34 cellular contexts compared by ENCODE assay signal in the genomic region with DNA sequence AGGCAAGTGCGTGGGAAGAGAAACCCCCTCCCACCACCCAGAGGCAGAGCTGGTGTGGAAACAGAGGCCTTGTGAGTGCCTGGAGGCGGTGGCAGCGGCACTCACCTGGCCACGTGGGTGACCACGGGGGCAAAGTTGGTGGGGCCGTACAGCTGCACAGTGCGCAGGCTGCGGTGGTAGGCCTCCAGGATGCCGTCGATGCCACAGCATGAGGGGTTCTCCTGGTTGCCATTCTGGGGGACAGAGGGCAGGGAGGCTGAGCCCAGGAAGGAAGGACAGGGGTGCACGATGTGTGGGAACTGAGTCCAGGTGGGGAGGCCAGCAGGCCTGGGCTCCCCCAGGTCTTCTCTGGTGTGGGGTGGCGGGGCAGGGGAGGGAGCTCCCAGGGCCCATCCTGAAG. TPM values are rescaled to one million over a fixed set of nuclear protein-coding genes. Genes with fewer than 3 reads are reported as not detected.
"Had no signal": no experiment of that assay in that cellular context is flagged by ENCODE, and none has a peak within 500 bp of the region (broad histone marks: within the 10 kb centered on the region; RNA-seq: fewer than 3 reads in every experiment).

No MANE protein-coding gene starts in this region.

- H3K27me3 ChIP-seq: adrenal gland, body of pancreas, breast epithelium had no signal

- H3K36me3 ChIP-seq: adrenal gland, breast epithelium had no signal

- DNase-seq: activated CD4-positive, alpha-beta T cell treated with anti-CD3 and anti-CD28 coated beads for 36 hours; activated CD4-positive, alpha-beta T cell treated with anti-CD3 and anti-CD28 coated beads, Interleukin-2, amount 10 ng/mL, durations not matched to agents 7 days and 5 days; activated CD4-positive, alpha-beta T cell treated with anti-CD3 and anti-CD28 coated beads, Interleukin-2, amount 50 U/mL, for 48 hours; activated CD8-positive, alpha-beta memory T cell treated with anti-CD3 and anti-CD28 coated beads, Interleukin-2, amount 50 U/mL, for 4 hours; activated gamma-delta T cell treated with Interleukin-2 at 50 U/mL for 16 hours; activated naive CD4-positive, alpha-beta T cell treated with anti-CD3 and anti-CD28 coated beads for 36 hours; activated T-cell treated with anti-CD3 and anti-CD28 coated beads for 4 hours; activated T-cell treated with anti-CD3 and anti-CD28 coated beads, Interleukin-2, amount 50 U/mL, for 4 hours; adrenal gland; body of pancreas; MM.1S; MV-4-11; NCI-H1092; NCI-H1436 treated with DMSO at 0.1 percent for 48 hours; NCI-H1694 treated with DMSO at 0.1 percent for 48 hours; NCI-H2029; NCI-H345; NCI-H524 treated with DMSO at 0.1 percent for 48 hours; SIG-M5; SW 1271; T-helper 1 cell had no signal

- H3K27ac Mint-ChIP-seq: activated CD4-positive, alpha-beta T cell treated with anti-CD3 and anti-CD28 coated beads for 36 hours; activated CD4-positive, alpha-beta T cell treated with anti-CD3 and anti-CD28 coated beads, Interleukin-2, amount 10 ng/mL, durations not matched to agents 7 days and 5 days; activated naive CD4-positive, alpha-beta T cell treated with anti-CD3 and anti-CD28 coated beads for 36 hours; activated T-helper 1 cell treated with anti-CD3 and anti-CD28 coated beads, Interleukin-12 subunit alpha, Interleukin-12 subunit beta, Interleukin-2, Interleukin-4 antibody, amounts not matched to agents 30 ng/mL and 10 ng/mL and 1 ng/mL, durations not matched to agents 14 hours and 24 hours and 36 hours had no signal

- H3K4me3 Mint-ChIP-seq: activated CD4-positive, alpha-beta T cell treated with anti-CD3 and anti-CD28 coated beads for 36 hours; activated CD4-positive, alpha-beta T cell treated with anti-CD3 and anti-CD28 coated beads, Interleukin-2, amount 10 ng/mL, durations not matched to agents 7 days and 5 days; activated naive CD4-positive, alpha-beta T cell treated with anti-CD3 and anti-CD28 coated beads for 36 hours; activated T-cell treated with anti-CD3 and anti-CD28 coated beads, Interleukin-2, amount 50 U/mL, for 4 hours; activated T-helper 1 cell treated with anti-CD3 and anti-CD28 coated beads, Interleukin-12 subunit alpha, Interleukin-12 subunit beta, Interleukin-2, Interleukin-4 antibody, amounts not matched to agents 30 ng/mL and 10 ng/mL and 1 ng/mL, durations not matched to agents 14 hours and 24 hours and 36 hours had no signal

- H3K4me3 ChIP-seq: adrenal gland, body of pancreas, breast epithelium had no signal

- H3K4me2 ChIP-seq: KMS-11 had no signal

- FAIRE-seq: astrocyte, TTC549 had no signal

- H3K4me1 ChIP-seq: adrenal gland, body of pancreas, breast epithelium had no signal

- H3K27me3 Mint-ChIP-seq: activated CD4-positive, alpha-beta T cell treated with anti-CD3 and anti-CD28 coated beads for 36 hours; activated CD4-positive, alpha-beta T cell treated with anti-CD3 and anti-CD28 coated beads, Interleukin-2, amount 10 ng/mL, durations not matched to agents 7 days and 5 days had no signal

- ATAC-seq: activated CD4-positive, alpha-beta T cell treated with anti-CD3 and anti-CD28 coated beads for 36 hours; activated CD4-positive, CD25-positive, alpha-beta regulatory T cell treated with anti-CD3 and anti-CD28 coated beads, Interleukin-2, amount 50 U/mL, for 24 hours; activated naive CD4-positive, alpha-beta T cell treated with anti-CD3 and anti-CD28 coated beads, Interleukin-2, amount 50 U/mL, for 72 hours; activated T-cell treated with anti-CD3 and anti-CD28 coated beads, Interleukin-2, amount 50 U/mL, for 4 hours; body of pancreas; Panc1; SK-N-SH treated with all-trans-retinoic acid at 6 μM for 48 hours had no signal

- H3K9me3 ChIP-seq: adrenal gland, body of pancreas, breast epithelium had no signal

- H3K9ac ChIP-seq: KMS-11 had no signal

- H3K27ac ChIP-seq: adrenal gland, body of pancreas, breast epithelium, KMS-11 had no signal

RNA-seq across cellular contexts. Expression of gene RAB44, which starts 47.7 kb away (rescaled TPM):
- total RNA-seq: adrenal gland, LHCN-M2, NCI-H460, RPMI7951, SK-MEL-5 had no signal
